ENCODE assay signal across 24 cellular contexts in genomic region chr10:43957267-43958070, GRCh38.
"Had no signal": no experiment of that assay in that cellular context is flagged by ENCODE, and none has a peak within 500 bp of the region (broad histone marks: within the 10 kb centered on the region; RNA-seq: fewer than 3 reads in every experiment).

No MANE protein-coding gene starts in this region.

- H3K36me3 ChIP-seq: breast epithelium, left ventricle myocardium inferior, ovary, SJSA1, stomach, suprapubic skin, transverse colon had no signal

- DNase-seq: activated CD4-positive, alpha-beta memory T cell treated with anti-CD3 and anti-CD28 coated beads for 36 hours; activated CD4-positive, alpha-beta T cell treated with anti-CD3 and anti-CD28 coated beads for 36 hours; activated naive CD4-positive, alpha-beta T cell treated with Interleukin-2 at 50 U/mL for 16 hours; activated naive CD8-positive, alpha-beta T cell treated with anti-CD3 and anti-CD28 coated beads for 36 hours; activated T-cell treated with anti-CD3 and anti-CD28 coated beads, Interleukin-2, amount 50 U/mL, for 1 hour; kidney glomerular epithelial cell; left ventricle myocardium inferior; mammary epithelial cell; midbrain; natural killer cell; ovary; right cardiac atrium; stimulated activated CD4-positive, alpha-beta T cell treated with anti-CD3 and anti-CD28 coated beads, Interleukin-15, amount 100 ng/mL, for 24 hours; stomach; T1000; transverse colon had no signal

- H3K4me3 ChIP-seq: breast epithelium, dorsolateral prefrontal cortex, left ventricle myocardium inferior, ovary, SJSA1, skin epidermis, stomach, suprapubic skin, transverse colon had no signal

- H3K4me1 ChIP-seq: breast epithelium, SJSA1, suprapubic skin, transverse colon had no signal

- FAIRE-seq: colon had no signal

- H3K27ac ChIP-seq: breast epithelium, dorsolateral prefrontal cortex, left ventricle myocardium inferior, ovary, SJSA1, skin epidermis, stomach, suprapubic skin, transverse colon had no signal

- ATAC-seq: activated CD4-positive, alpha-beta T cell treated with anti-CD3 and anti-CD28 coated beads for 36 hours; activated T-helper 17 cell treated with anti-CD3 and anti-CD28 coated beads, Interleukin-2, amount 50 U/mL, for 72 hours; natural killer cell; right cardiac atrium; WTC11 had no signal

- H3K9me3 ChIP-seq: left ventricle myocardium inferior, ovary, stomach, suprapubic skin, transverse colon had no signal

- H3K27me3 ChIP-seq: breast epithelium, ovary, SJSA1, stomach, suprapubic skin, transverse colon had no signal
